Comparison of ENCODE assay signal across 19 cellular contexts in the genomic region with DNA sequence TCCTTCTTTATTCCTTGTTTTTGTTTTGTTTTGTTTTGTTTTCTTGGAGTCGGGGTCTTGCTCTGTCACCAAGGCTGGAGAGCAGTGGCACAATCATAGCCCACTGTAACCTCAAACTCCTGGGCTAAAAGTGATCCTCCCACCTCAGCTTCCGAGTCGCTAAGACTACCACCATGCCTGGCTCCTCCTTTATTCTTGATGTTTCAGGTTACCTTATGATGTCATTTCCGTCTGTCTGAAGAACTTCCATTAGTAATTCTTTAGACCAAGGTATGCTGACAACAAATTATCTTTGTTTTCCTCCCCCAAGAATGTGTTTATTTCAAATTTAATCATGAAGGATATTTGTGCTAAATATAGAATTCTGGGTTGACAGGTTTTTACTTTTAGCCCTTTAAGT.
"Had no signal": no experiment of that assay in that cellular context is flagged by ENCODE, and none has a peak within 500 bp of the region (broad histone marks: within the 10 kb centered on the region; RNA-seq: fewer than 3 reads in every experiment).

No MANE protein-coding gene starts in this region.

- H3K9me3 Mint-ChIP-seq: IgD-negative memory B cell had no signal

- H3K4me3 ChIP-seq: SJSA1, SK-N-MC had no signal

- H3K36me3 ChIP-seq: SJSA1 had no signal

- H3K27me3 Mint-ChIP-seq: IgD-negative memory B cell had no signal

- H3K9me3 ChIP-seq: SJSA1 had no signal

- H3K4me1 ChIP-seq: SJSA1 had no signal

- DNase-seq: KBM-7, MV-4-11, NCI-H1092, NCI-H1105 treated with DMSO at 0.1 percent for 48 hours, NCI-H1417 treated with DMSO at 0.1 percent for 48 hours, NCI-H187, NCI-H2029, NCI-H2171 treated with DMSO at 0.1 percent for 48 hours, NCI-H345, NCI-H446 treated with DMSO at 0.1 percent for 48 hours, NCI-H510A treated with DMSO at 0.1 percent for 48 hours, NCI-H526, NCI-H774, Right ventricle myocardium superior, RPMI8226, SIG-M5 had no signal

- H3K27ac ChIP-seq: SJSA1, SK-N-MC had no signal

- H3K27me3 ChIP-seq: SJSA1 had no signal

- H3K4me3 Mint-ChIP-seq: IgD-negative memory B cell had no signal
